ENCODE assay signal across 1 cellular context in the genomic region with DNA sequence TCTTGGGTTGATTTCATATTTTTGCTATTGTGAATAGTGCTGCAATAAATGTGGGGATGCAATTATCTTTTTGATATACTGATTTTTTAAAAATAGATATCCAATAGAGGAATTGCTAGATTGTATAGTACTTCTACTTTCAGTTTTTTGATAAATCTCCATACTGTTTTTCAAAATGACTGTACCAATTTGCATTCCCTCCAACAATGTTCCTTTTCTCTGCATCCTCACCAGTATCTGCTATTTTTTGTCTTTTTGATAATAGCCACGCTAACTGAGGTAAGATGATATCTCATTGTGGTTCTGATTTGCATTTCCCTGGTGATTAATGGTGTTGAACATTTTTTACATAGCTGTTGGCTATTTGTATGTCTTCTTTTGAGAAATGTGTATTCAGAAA.
TF ChIP-seq lines count a peak whose summit lies in the region.

No MANE protein-coding gene starts in this region.

TF ChIP-seq in WTC11, 78 proteins besides CTCF, POLR2A, EP300 and RAD21 (continued from another document):
- TF ChIP-seq, protein P1, sequence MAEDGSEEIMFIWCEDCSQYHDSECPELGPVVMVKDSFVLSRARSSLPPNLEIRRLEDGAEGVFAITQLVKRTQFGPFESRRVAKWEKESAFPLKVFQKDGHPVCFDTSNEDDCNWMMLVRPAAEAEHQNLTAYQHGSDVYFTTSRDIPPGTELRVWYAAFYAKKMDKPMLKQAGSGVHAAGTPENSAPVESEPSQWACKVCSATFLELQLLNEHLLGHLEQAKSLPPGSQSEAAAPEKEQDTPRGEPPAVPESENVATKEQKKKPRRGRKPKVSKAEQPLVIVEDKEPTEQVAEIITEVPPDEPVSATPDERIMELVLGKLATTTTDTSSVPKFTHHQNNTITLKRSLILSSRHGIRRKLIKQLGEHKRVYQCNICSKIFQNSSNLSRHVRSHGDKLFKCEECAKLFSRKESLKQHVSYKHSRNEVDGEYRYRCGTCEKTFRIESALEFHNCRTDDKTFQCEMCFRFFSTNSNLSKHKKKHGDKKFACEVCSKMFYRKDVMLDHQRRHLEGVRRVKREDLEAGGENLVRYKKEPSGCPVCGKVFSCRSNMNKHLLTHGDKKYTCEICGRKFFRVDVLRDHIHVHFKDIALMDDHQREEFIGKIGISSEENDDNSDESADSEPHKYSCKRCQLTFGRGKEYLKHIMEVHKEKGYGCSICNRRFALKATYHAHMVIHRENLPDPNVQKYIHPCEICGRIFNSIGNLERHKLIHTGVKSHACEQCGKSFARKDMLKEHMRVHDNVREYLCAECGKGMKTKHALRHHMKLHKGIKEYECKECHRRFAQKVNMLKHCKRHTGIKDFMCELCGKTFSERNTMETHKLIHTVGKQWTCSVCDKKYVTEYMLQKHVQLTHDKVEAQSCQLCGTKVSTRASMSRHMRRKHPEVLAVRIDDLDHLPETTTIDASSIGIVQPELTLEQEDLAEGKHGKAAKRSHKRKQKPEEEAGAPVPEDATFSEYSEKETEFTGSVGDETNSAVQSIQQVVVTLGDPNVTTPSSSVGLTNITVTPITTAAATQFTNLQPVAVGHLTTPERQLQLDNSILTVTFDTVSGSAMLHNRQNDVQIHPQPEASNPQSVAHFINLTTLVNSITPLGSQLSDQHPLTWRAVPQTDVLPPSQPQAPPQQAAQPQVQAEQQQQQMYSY (CRISPR knock-in tag; IDR thresholded peaks at IDR 0.05): no peak
- TF ChIP-seq JUN (CRISPR knock-in tag; IDR thresholded peaks at IDR 0.05) (no peak), ZNF232 (CRISPR knock-in tag; IDR thresholded peaks at IDR 0.05) (no peak), MYBL2 (CRISPR knock-in tag; IDR thresholded peaks at IDR 0.05) (no peak), NR1H2 (CRISPR knock-in tag; IDR thresholded peaks at IDR 0.05) (no peak), HMGA2 (CRISPR knock-in tag; IDR thresholded peaks at IDR 0.05) (no peak)
- TF ChIP-seq, protein P2, sequence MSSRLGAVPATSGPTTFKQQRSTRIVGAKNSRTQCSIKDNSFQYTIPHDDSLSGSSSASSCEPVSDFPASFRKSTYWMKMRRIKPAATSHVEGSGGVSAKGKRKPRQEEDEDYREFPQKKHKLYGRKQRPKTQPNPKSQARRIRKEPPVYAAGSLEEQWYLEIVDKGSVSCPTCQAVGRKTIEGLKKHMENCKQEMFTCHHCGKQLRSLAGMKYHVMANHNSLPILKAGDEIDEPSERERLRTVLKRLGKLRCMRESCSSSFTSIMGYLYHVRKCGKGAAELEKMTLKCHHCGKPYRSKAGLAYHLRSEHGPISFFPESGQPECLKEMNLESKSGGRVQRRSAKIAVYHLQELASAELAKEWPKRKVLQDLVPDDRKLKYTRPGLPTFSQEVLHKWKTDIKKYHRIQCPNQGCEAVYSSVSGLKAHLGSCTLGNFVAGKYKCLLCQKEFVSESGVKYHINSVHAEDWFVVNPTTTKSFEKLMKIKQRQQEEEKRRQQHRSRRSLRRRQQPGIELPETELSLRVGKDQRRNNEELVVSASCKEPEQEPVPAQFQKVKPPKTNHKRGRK (CRISPR knock-in tag; IDR thresholded peaks at IDR 0.05; ENCODE audit: borderline replicate concordance): no peak
- TF ChIP-seq, protein P3, sequence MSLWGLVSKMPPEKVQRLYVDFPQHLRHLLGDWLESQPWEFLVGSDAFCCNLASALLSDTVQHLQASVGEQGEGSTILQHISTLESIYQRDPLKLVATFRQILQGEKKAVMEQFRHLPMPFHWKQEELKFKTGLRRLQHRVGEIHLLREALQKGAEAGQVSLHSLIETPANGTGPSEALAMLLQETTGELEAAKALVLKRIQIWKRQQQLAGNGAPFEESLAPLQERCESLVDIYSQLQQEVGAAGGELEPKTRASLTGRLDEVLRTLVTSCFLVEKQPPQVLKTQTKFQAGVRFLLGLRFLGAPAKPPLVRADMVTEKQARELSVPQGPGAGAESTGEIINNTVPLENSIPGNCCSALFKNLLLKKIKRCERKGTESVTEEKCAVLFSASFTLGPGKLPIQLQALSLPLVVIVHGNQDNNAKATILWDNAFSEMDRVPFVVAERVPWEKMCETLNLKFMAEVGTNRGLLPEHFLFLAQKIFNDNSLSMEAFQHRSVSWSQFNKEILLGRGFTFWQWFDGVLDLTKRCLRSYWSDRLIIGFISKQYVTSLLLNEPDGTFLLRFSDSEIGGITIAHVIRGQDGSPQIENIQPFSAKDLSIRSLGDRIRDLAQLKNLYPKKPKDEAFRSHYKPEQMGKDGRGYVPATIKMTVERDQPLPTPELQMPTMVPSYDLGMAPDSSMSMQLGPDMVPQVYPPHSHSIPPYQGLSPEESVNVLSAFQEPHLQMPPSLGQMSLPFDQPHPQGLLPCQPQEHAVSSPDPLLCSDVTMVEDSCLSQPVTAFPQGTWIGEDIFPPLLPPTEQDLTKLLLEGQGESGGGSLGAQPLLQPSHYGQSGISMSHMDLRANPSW (CRISPR knock-in tag; conservative IDR thresholded peaks at IDR 0.05; ENCODE audit: low read depth): no peak
- TF ChIP-seq, protein P4, sequence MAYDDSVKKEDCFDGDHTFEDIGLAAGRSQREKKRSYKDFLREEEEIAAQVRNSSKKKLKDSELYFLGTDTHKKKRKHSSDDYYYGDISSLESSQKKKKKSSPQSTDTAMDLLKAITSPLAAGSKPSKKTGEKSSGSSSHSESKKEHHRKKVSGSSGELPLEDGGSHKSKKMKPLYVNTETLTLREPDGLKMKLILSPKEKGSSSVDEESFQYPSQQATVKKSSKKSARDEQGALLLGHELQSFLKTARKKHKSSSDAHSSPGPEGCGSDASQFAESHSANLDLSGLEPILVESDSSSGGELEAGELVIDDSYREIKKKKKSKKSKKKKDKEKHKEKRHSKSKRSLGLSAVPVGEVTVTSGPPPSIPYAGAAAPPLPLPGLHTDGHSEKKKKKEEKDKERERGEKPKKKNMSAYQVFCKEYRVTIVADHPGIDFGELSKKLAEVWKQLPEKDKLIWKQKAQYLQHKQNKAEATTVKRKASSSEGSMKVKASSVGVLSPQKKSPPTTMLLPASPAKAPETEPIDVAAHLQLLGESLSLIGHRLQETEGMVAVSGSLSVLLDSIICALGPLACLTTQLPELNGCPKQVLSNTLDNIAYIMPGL (CRISPR knock-in tag; IDR thresholded peaks at IDR 0.05): no peak
